15 cellular contexts compared by ENCODE assay signal in genomic region chr22:22857607-22858558, GRCh38. TPM values are rescaled to one million over a fixed set of nuclear protein-coding genes. Genes with fewer than 3 reads are reported as not detected.
"Had no signal": no experiment of that assay in that cellular context is flagged by ENCODE, and none has a peak within 500 bp of the region (broad histone marks: within the 10 kb centered on the region; RNA-seq: fewer than 3 reads in every experiment).

No MANE protein-coding gene starts in this region.

- H3K4me1 ChIP-seq: pancreas, tibial nerve had no signal

- H3K27me3 ChIP-seq: cardiac muscle cell, pancreas had no signal

- H3K4me3 ChIP-seq: cardiac muscle cell, pancreas, skin epidermis, tibial nerve had no signal

- FAIRE-seq: colon, pancreas had no signal

- H3K27ac ChIP-seq: cardiac muscle cell, pancreas, skin epidermis, tibial nerve, VCaP had no signal

- H3K36me3 ChIP-seq: cardiac muscle cell, pancreas, tibial nerve had no signal

- ATAC-seq: left colon, pancreas had no signal

- H3K9me3 ChIP-seq: pancreas, tibial nerve had no signal

- DNase-seq: activated CD4-positive, alpha-beta T cell treated with anti-CD3 and anti-CD28 coated beads for 48 hours; activated naive CD4-positive, alpha-beta T cell treated with anti-CD3 and anti-CD28 coated beads for 36 hours; foreskin melanocyte; head of caudate nucleus; left colon; nephron progenitor cell; pancreas; stimulated activated CD4-positive, alpha-beta T cell treated with anti-CD3 and anti-CD28 coated beads, Interleukin-4, amount 100 ng/mL, for 4 hours; T1000 had no signal

RNA-seq across cellular contexts. Expression of gene IGLL5, which starts 29.7 kb away (rescaled TPM):
- total RNA-seq: activated naive CD4-positive, alpha-beta T cell treated with anti-CD3 and anti-CD28 coated beads for 36 hours; cardiac muscle cell; renal cortical epithelial cell had no signal
- polyA plus RNA-seq: cardiac muscle cell had no signal
